In the genomic region with DNA sequence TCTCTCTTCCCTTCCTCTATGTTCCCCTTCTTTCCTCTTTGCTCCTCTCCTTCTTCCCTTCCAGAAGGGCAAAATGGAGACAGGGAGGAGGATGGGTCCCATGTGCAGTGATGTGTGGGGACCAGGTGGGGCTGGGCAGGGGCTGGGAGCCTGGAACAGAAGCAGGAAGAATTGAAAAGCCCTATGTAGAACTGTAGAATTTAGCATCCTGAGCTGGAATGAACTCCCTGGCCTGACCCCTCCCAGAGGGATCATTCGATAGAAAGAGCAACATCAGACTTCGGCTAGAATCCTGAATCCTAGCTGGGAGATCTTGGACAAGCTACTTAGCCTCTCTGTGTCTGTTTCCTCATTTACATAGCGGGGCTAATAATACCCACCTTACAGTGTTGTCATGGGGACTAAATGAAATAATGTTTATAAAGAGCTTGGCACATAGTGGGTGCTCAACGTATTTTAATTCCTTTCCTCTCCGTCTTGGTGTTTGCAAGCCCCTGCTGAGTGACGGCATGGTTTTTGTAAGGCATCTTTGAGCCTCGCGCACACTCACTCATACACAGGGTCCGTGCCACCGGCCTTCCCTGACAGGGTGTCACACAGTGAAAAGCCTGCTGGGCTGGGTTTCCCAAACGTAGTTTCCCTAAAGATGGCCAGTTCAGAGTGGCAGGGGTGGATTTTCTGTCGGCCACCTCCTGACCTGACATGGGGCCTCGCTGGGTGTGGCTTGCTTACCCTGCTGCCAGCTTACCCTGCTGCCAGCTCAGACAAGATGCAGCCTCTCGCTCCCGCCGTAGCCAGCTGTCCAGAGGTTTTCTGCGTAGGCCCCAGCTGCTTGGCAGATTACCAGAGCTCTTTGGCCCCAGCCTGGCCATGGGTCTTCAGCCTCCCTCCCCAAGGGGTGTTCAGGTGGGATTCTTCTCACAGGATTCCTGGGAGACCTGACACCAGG, we compare ENCODE assay signal across 14 cellular contexts. TPM values are rescaled to one million over a fixed set of nuclear protein-coding genes. Genes with fewer than 3 reads are reported as not detected.
DNase-seq lines count a peak whose midpoint lies in the region; ATAC-seq and TF ChIP-seq lines count a peak whose summit lies in the region.
"Had no signal": no experiment of that assay in that cellular context is flagged by ENCODE, and none has a peak within 500 bp of the region (broad histone marks: within the 10 kb centered on the region; RNA-seq: fewer than 3 reads in every experiment).

No MANE protein-coding gene starts in this region.

- H3K27me3 ChIP-seq in iPS-20b (ENCODE audit: insufficient read depth, low read length) (peaks cover 57% of the 10 kb centered on the region), thoracic aorta (replicated peaks; ENCODE audit: insufficient read depth) (no peaks in the 10 kb centered on the region)

- H3K9ac ChIP-seq in iPS-20b (ENCODE audit: low read depth, low read length): peak overlapping the region; percentile 37; the same call in 1 of the 2 replicates

- ATAC-seq in thoracic aorta (ENCODE audit: insufficient number of reproducible peaks, low FRiP score, low read depth) (no peak), HG02981 (IDR thresholded peaks at IDR 0.05; ENCODE audit: unreplicated experiment) (no peak), HG02763 (IDR thresholded peaks at IDR 0.05; ENCODE audit: unreplicated experiment) (no peak)
- ATAC-seq: effector memory CD8-positive, alpha-beta T cell; left lung had no signal

- no peaks in the 10 kb centered on the region for H3K9me3 ChIP-seq in iPS-20b (ENCODE audit: insufficient read depth, low read depth, low read length)
- no peaks in the 10 kb centered on the region for H3K9me3 ChIP-seq in thoracic aorta
- H3K9me3 ChIP-seq: left lung, thyroid gland had no signal

- peaks cover 39% of the 10 kb centered on the region for H3K4me1 ChIP-seq in iPS-20b (ENCODE audit: insufficient read depth, low read length)
- H3K4me1 ChIP-seq in thoracic aorta (ENCODE audit: control insufficient read depth in 1 of 2, low read depth in 2 of 2): peaks cover 26 to 57% of the 10 kb centered on the region in 2 donors

- no peak for TF ChIP-seq CTCF in thoracic aorta (IDR thresholded peaks at IDR 0.05)

- DNase-seq in NCI-H2171 treated with DMSO at 0.1 percent for 48 hours (lab: John Stamatoyannopoulos, UW): peak; percentile 16
- DNase-seq in NCI-H2171 (lab: John Stamatoyannopoulos, UW): no peak
- DNase-seq in SHP77 treated with DMSO at 0.1 percent for 48 hours (lab: John Stamatoyannopoulos, UW): peak; percentile 10
- no peak for DNase-seq in thoracic aorta (ENCODE audit: low spot score)
- no peak for DNase-seq in effector CD8-positive, alpha-beta T cell (lab: John Stamatoyannopoulos, UW)
- DNase-seq: activated CD4-positive, alpha-beta memory T cell treated with anti-CD3 and anti-CD28 coated beads, Interleukin-2, amount 10 ng/mL, durations not matched to agents 7 days and 5 days; DMS153; effector memory CD8-positive, alpha-beta T cell; left lung; stimulated activated CD4-positive, alpha-beta T cell treated with anti-CD3 and anti-CD28 coated beads, Interleukin-12 subunit alpha, Interleukin-12 subunit beta, amount 100 ng/mL, for 4 hours; thyroid gland had no signal

- no peak overlapping the region for H3K4me3 ChIP-seq in iPS-20b (ENCODE audit: low read length)
- H3K4me3 ChIP-seq in thoracic aorta: peak overlapping the region; percentile 63
- H3K4me3 ChIP-seq: left lung, thyroid gland had no signal

- H3K36me3 ChIP-seq in iPS-20b (ENCODE audit: insufficient read depth, low read depth, low read length) (no peaks in the 10 kb centered on the region), thoracic aorta (no peaks in the 10 kb centered on the region)
- H3K36me3 ChIP-seq: left lung, thyroid gland had no signal

- H3K27ac ChIP-seq in iPS-20b (ENCODE audit: low read length) (no peak overlapping the region), thoracic aorta (peak overlapping the region; percentile 67 to 88)
- H3K27ac ChIP-seq: left lung, thyroid gland had no signal

RNA-seq across cellular contexts. Expression of a gene that starts 6.1 kb away (rescaled TPM):
- 10 to 100 TPM; 87.1 to 89.2 TPM for total RNA-seq in thoracic aorta

Comparison
In these comparisons a context has a peak if more than half of its experiments do, and no peak if none do; other contexts are left out.
1. DNase-seq: peak in NCI-H2171 treated with DMSO at 0.1 percent for 48 hours (single experiment) and SHP77 treated with DMSO at 0.1 percent for 48 hours (single experiment); none in NCI-H2171 (single experiment), thoracic aorta (single experiment) and effector CD8-positive, alpha-beta T cell (single experiment).